In genomic region chrY:9357497-9357896, GRCh38 we compare ENCODE assay signal across 2 cellular contexts. TPM values are rescaled to one million over a fixed set of nuclear protein-coding genes. Genes with fewer than 3 reads are reported as not detected.
"Had no signal": no experiment of that assay in that cellular context is flagged by ENCODE, and none has a peak within 500 bp of the region (broad histone marks: within the 10 kb centered on the region; RNA-seq: fewer than 3 reads in every experiment).

TSS of gene TSPY8 (plus strand) at chrY:9357797. CDS start at chrY:9357843, 46 bp downstream.

RNA-seq across cellular contexts. Expression of gene TSPY8, which starts in this region (rescaled TPM):
- total RNA-seq: G401, GM12878 had no signal
- polyA plus RNA-seq: GM12878 had no signal
